18 cellular contexts compared by ENCODE assay signal in the genomic region with DNA sequence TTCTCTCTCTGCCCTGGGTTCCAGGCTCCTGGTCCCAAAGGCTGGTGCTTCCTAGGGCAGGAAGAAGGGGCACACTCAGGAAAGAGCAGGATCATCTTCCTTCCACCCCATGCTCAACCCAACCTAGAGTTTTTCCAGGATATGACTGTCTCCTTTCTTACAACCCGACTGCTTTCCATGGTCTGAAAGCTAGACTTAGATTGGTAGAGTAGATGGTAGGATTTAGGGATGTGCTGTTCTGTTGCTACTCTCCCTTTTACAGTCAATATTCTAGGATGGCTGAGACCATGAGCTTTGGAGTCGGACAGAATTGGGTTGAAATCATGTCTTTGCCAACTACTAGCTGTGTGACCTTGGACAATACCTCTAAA. TPM values are rescaled to one million over a fixed set of nuclear protein-coding genes. Genes with fewer than 3 reads are reported as not detected.
"Had no signal": no experiment of that assay in that cellular context is flagged by ENCODE, and none has a peak within 500 bp of the region (broad histone marks: within the 10 kb centered on the region; RNA-seq: fewer than 3 reads in every experiment).

No MANE protein-coding gene starts in this region.

- H3K27me3 ChIP-seq: adrenal gland, cardiac muscle cell, right atrium auricular region had no signal

- H3K9me3 ChIP-seq: adrenal gland, mucosa of descending colon, right atrium auricular region, SK-N-SH had no signal

- H3K36me3 ChIP-seq: adrenal gland, cardiac muscle cell, right atrium auricular region had no signal

- H3K4me3 Mint-ChIP-seq: activated naive CD4-positive, alpha-beta T cell treated with anti-CD3 and anti-CD28 coated beads, Interleukin-2, amount 10 ng/mL, durations not matched to agents 7 days and 5 days; activated T-helper 17 cell treated with anti-CD3 and anti-CD28 coated beads, Interleukin-2, amount 50 U/mL, for 72 hours; naive thymus-derived CD8-positive, alpha-beta T cell; stimulated activated naive CD8-positive, alpha-beta T cell treated with anti-CD3 and anti-CD28 coated beads, Interleukin-15, Interleukin-2, amounts not matched to agents 100 ng/mL and 50 ng/mL, for 24 hours had no signal

- H3K27ac ChIP-seq: cardiac muscle cell had no signal

- H3K4me1 Mint-ChIP-seq: activated naive CD4-positive, alpha-beta T cell treated with anti-CD3 and anti-CD28 coated beads, Interleukin-2, amount 10 ng/mL, durations not matched to agents 7 days and 5 days; activated T-helper 17 cell treated with anti-CD3 and anti-CD28 coated beads, Interleukin-2, amount 50 U/mL, for 72 hours; naive thymus-derived CD8-positive, alpha-beta T cell had no signal

- DNase-seq: activated CD4-positive, alpha-beta T cell treated with anti-CD3 and anti-CD28 coated beads, Interleukin-2, amount 50 U/mL, for 4 hours; activated CD4-positive, CD25-positive, alpha-beta regulatory T cell treated with anti-CD3 and anti-CD28 coated beads, Interleukin-2, amount 50 U/mL, for 72 hours; activated naive CD4-positive, alpha-beta T cell treated with anti-CD3 and anti-CD28 coated beads, Interleukin-2, amount 10 ng/mL, durations not matched to agents 7 days and 5 days; dorsolateral prefrontal cortex; erythroblast; mammary epithelial cell; naive thymus-derived CD8-positive, alpha-beta T cell; SK-N-SH; stimulated activated CD4-positive, alpha-beta T cell treated with anti-CD3 and anti-CD28 coated beads, Interleukin-4, amount 100 ng/mL, for 4 hours; stimulated activated CD8-positive, alpha-beta memory T cell treated with anti-CD3 and anti-CD28 coated beads, Interleukin-4, amount 100 ng/mL, for 48 hours had no signal

- H3K4me3 ChIP-seq: adrenal gland, cardiac muscle cell, dorsolateral prefrontal cortex, mucosa of descending colon, right atrium auricular region, smooth muscle cell had no signal

- H3K36me3 Mint-ChIP-seq: activated naive CD4-positive, alpha-beta T cell treated with anti-CD3 and anti-CD28 coated beads, Interleukin-2, amount 10 ng/mL, durations not matched to agents 7 days and 5 days; naive thymus-derived CD8-positive, alpha-beta T cell had no signal

- H3K9me3 Mint-ChIP-seq: activated naive CD4-positive, alpha-beta T cell treated with anti-CD3 and anti-CD28 coated beads, Interleukin-2, amount 10 ng/mL, durations not matched to agents 7 days and 5 days; activated T-helper 17 cell treated with anti-CD3 and anti-CD28 coated beads, Interleukin-2, amount 50 U/mL, for 72 hours; naive thymus-derived CD8-positive, alpha-beta T cell; stimulated activated naive CD8-positive, alpha-beta T cell treated with anti-CD3 and anti-CD28 coated beads, Interleukin-15, Interleukin-2, amounts not matched to agents 100 ng/mL and 50 ng/mL, for 24 hours had no signal

- H3K9ac ChIP-seq: SK-N-SH had no signal

- ATAC-seq: activated T-helper 17 cell treated with anti-CD3 and anti-CD28 coated beads, Interleukin-2, amount 50 U/mL, for 72 hours; naive thymus-derived CD8-positive, alpha-beta T cell had no signal

- H3K4me2 ChIP-seq: SK-N-SH, smooth muscle cell had no signal

- H3K9me2 ChIP-seq: SK-N-SH had no signal

- H3K27ac Mint-ChIP-seq: activated naive CD4-positive, alpha-beta T cell treated with anti-CD3 and anti-CD28 coated beads, Interleukin-2, amount 10 ng/mL, durations not matched to agents 7 days and 5 days; activated T-helper 17 cell treated with anti-CD3 and anti-CD28 coated beads, Interleukin-2, amount 50 U/mL, for 72 hours; naive thymus-derived CD8-positive, alpha-beta T cell; stimulated activated naive CD8-positive, alpha-beta T cell treated with anti-CD3 and anti-CD28 coated beads, Interleukin-15, Interleukin-2, amounts not matched to agents 100 ng/mL and 50 ng/mL, for 24 hours had no signal

RNA-seq across cellular contexts. Expression of a gene that starts 45.9 kb away (rescaled TPM):
- total RNA-seq: activated T-helper 17 cell treated with anti-CD3 and anti-CD28 coated beads, Interleukin-2, amount 50 U/mL, for 72 hours; naive thymus-derived CD8-positive, alpha-beta T cell; T-helper 1 cell treated with Interleukin-12 subunit alpha and Interleukin-12 subunit beta and Interleukin-4 antibody, amounts not matched to agents 30 ng/mL and 1 ng/mL, for 36 hours had no signal
- polyA plus RNA-seq: naive thymus-derived CD8-positive, alpha-beta T cell had no signal
